8 cellular contexts compared by ENCODE assay signal in genomic region chr19:1383311-1384084, GRCh38. TPM values are rescaled to one million over a fixed set of nuclear protein-coding genes. Genes with fewer than 3 reads are reported as not detected.
DNase-seq lines count a peak whose midpoint lies in the region; ATAC-seq and FAIRE-seq lines count a peak whose summit lies in the region.

TSS of gene NDUFS7 (plus strand) at chr19:1383907. CDS start at chr19:1383927, 20 bp downstream.

- H3K4me3 Mint-ChIP-seq in T-helper 17 cell, result peak within 1 kb of the TSS; percentile 87

- H3K4me1 Mint-ChIP-seq in T-helper 17 cell, result peaks cover 17% of the 10 kb centered on the region

- ATAC-seq in GM18498 (IDR thresholded peaks at IDR 0.05; ENCODE audit: unreplicated experiment), result peak; percentile 77
- peak; percentile 71 for ATAC-seq in HG02938 (IDR thresholded peaks at IDR 0.05; ENCODE audit: unreplicated experiment)
- peak; percentile 91 for ATAC-seq in T-helper 17 cell
- ATAC-seq in left ventricle myocardium superior, result peak; percentile 86

- DNase-seq in NCI-H187 (lab: John Stamatoyannopoulos, UW) (peak; percentile 86 to 97), T-helper 17 cell (peak; percentile 84 to 99 (median 89)), amniotic stem cell (lab: John Stamatoyannopoulos, UW) (peak; percentile 78), left ventricle myocardium superior (peak; percentile 92), pulmonary artery endothelial cell (ENCODE audit: low read depth, low spot score) (peak; percentile 69), urothelium cell line (ENCODE audit: low spot score) (peak; percentile 72)

- H3K27ac Mint-ChIP-seq in T-helper 17 cell, result peak within 1 kb of the TSS; percentile 97

- no peak for FAIRE-seq in urothelium cell line (lab: Jason Lieb, UNC)

- intact Hi-C loops in left ventricle myocardium superior (cut with micrococcal nuclease), result no loop called here

- H3K36me3 Mint-ChIP-seq in T-helper 17 cell (ENCODE audit: low read depth), result peaks cover 2% of the 10 kb centered on the region

- H3K27me3 Mint-ChIP-seq in T-helper 17 cell, result peaks cover 6% of the 10 kb centered on the region

- no peaks in the 10 kb centered on the region for H3K9me3 ChIP-seq in T-helper 17 cell (ENCODE audit: control insufficient read depth, low read length, poor library complexity, severe bottlenecking)

RNA-seq across cellular contexts. Expression of gene NDUFS7, which starts in this region (rescaled TPM):
- 10 to 100 TPM; 50.9 to 54.7 TPM for total RNA-seq in T-helper 17 cell
- total RNA-seq in left ventricle myocardium superior, result 461 TPM
- total RNA-seq in pulmonary artery endothelial cell, result 51.7 and 68.7 TPM in 2 replicates

Comparison
In these comparisons a context has a peak if more than half of its experiments do, and no peak if none do; other contexts are left out.
1. Peak in every context shown above with its lines: DNase-seq and ATAC-seq.